In genomic region chr2:208266641-208267335, GRCh38 we compare ENCODE assay signal across 8 cellular contexts. TPM values are rescaled to one million over a fixed set of nuclear protein-coding genes. Genes with fewer than 3 reads are reported as not detected.
DNase-seq lines count a peak whose midpoint lies in the region; ATAC-seq and TF ChIP-seq lines count a peak whose summit lies in the region.

No MANE protein-coding gene starts in this region.

- peak overlapping the region; percentile 75 for H3K9ac ChIP-seq in HUES6 (ENCODE audit: low read length)

- no peaks in the 10 kb centered on the region for H3K27me3 Mint-ChIP-seq in mesothelial cell of epicardium (ENCODE audit: low read depth)

- no peaks in the 10 kb centered on the region for H3K9me3 ChIP-seq in HUES6 (ENCODE audit: control insufficient read depth, insufficient read depth, low read depth, low read length)
- H3K9me3 ChIP-seq in breast epithelium = no peaks in the 10 kb centered on the region

- peak overlapping the region; percentile 93 for H3K27ac Mint-ChIP-seq in mesothelial cell of epicardium

- POLR2A ChIA-PET in BJ (lab: Charles Lee) = interaction anchor here (0.7 kb wide), 1 partner anchor 477 kb away, joined by 3 read pairs; no protein-coding TSS in a partner anchor

- H3K36me3 ChIP-seq in BJ (ENCODE audit: control insufficient read depth, insufficient read depth, low read length) (no peaks in the 10 kb centered on the region), HUES6 (ENCODE audit: control insufficient read depth, insufficient read depth, low read length) (peaks cover 10% of the 10 kb centered on the region), breast epithelium (no peaks in the 10 kb centered on the region)

- H3K36me3 Mint-ChIP-seq in mesothelial cell of epicardium = peaks cover 7% of the 10 kb centered on the region

- H3K27me3 ChIP-seq in BJ (ENCODE audit: control insufficient read depth, insufficient read depth, low read length) (no peaks in the 10 kb centered on the region), HUES6 (ENCODE audit: control insufficient read depth, insufficient read depth, low read length) (no peaks in the 10 kb centered on the region), breast epithelium (no peaks in the 10 kb centered on the region)

- CTCF ChIA-PET in BJ (lab: Yijun Ruan, JAX) = interaction anchor here (1.1 to 2.5 kb wide), 3 partner anchors 13 to 19 kb away, joined by 3 to 15 read pairs (median 3); partner anchors contain the start of gene IDH1

- TF ChIP-seq CTCF in BJ (IDR thresholded peaks at IDR 0.05; ENCODE audit: insufficient read depth, low read depth, low read length) (no peak), breast epithelium (IDR thresholded peaks at IDR 0.05) (no peak), mesothelial cell of epicardium (IDR thresholded peaks at IDR 0.05; ENCODE audit: unreplicated experiment) (no peak)

- TF ChIP-seq POLR2A in breast epithelium (IDR thresholded peaks at IDR 0.05) = no peak

- intact Hi-C loops in breast epithelium (cut with DNase I; ENCODE audit: low total_unique reads) = no loop called here

- H3K4me1 Mint-ChIP-seq in mesothelial cell of epicardium = peaks cover 31% of the 10 kb centered on the region

- ATAC-seq in GM19452 (IDR thresholded peaks at IDR 0.05; ENCODE audit: unreplicated experiment) = peak; percentile 7

- H3K4me1 ChIP-seq in HUES6 (ENCODE audit: control insufficient read depth, insufficient read depth, low read length) (peaks cover 13% of the 10 kb centered on the region; the same call in 1 of the 2 replicates), breast epithelium (peaks cover 0 to 4% of the 10 kb centered on the region in 2 donors)

- H3K9me3 Mint-ChIP-seq in mesothelial cell of epicardium = peaks cover 10% of the 10 kb centered on the region

- peak overlapping the region; percentile 84 for H3K4me3 ChIP-seq in BJ (ENCODE audit: low read depth, low read length)
- peak overlapping the region; percentile 76 for H3K4me3 ChIP-seq in HUES6 (ENCODE audit: low read depth, low read length)
- H3K4me3 ChIP-seq in breast epithelium = peak overlapping the region; percentile 89 to 94 (median 89)

- DNase-seq in BJ (ENCODE audit: low read depth) (no peak), breast epithelium (ENCODE audit: low spot score in 2 of 2) (no peak), mesothelial cell of epicardium (ENCODE audit: low spot score in 2 of 2, unreplicated experiment in 2 of 2) (no peak), COR-L47 (lab: John Stamatoyannopoulos, UW) (no peak), NOMO-1 treated with DMSO at 0.1 percent for 48 hours (lab: John Stamatoyannopoulos, UW; ENCODE audit: unreplicated experiment) (no peak)
- no peak for DNase-seq in activated CD4-positive, alpha-beta T cell treated with anti-CD3 and anti-CD28 coated beads, Interleukin-2, amount 50 U/mL, for 1 hour

- H3K27ac ChIP-seq in HUES6 (ENCODE audit: low read depth, low read length) (peak overlapping the region; percentile 53; the same call in 1 of the 2 replicates), breast epithelium (peak overlapping the region; percentile 94 to 97)

- H3K4me3 Mint-ChIP-seq in mesothelial cell of epicardium = peak overlapping the region; percentile 90

RNA-seq across cellular contexts. Expression of gene PIKFYVE, which starts 0.7 kb away (rescaled TPM):
- polyA plus RNA-seq in BJ (2011; rRNA removed) = 11.5 and 17.6 TPM in 2 replicates
- 23.6 and 24.5 TPM in 2 replicates for polyA minus RNA-seq in BJ (2011; rRNA and poly(A)+ RNA removed)
- 10 to 100 TPM; 33.8 to 55.8 (median 45.1) TPM for total RNA-seq in breast epithelium
- total RNA-seq in mesothelial cell of epicardium = 41.4 to 46.7 TPM (median 46.4 TPM) in 3 replicates

RNA-seq across cellular contexts. Expression of gene IDH1, which starts 11.9 kb away (rescaled TPM):
- 41.9 and 63.2 TPM in 2 replicates for polyA plus RNA-seq in BJ (2011; rRNA removed)
- polyA minus RNA-seq in BJ (2011; rRNA and poly(A)+ RNA removed) = 17.1 and 24.7 TPM in 2 replicates
- total RNA-seq in breast epithelium (100 to 1,000 TPM in 1 of 3 donors, 10 to 100 TPM in 2; 80.3 to 333 (median 94.5) TPM), mesothelial cell of epicardium (82.9 to 89.3 TPM (median 87.7 TPM) in 3 replicates)
